21 cellular contexts compared by ENCODE assay signal in the genomic region with DNA sequence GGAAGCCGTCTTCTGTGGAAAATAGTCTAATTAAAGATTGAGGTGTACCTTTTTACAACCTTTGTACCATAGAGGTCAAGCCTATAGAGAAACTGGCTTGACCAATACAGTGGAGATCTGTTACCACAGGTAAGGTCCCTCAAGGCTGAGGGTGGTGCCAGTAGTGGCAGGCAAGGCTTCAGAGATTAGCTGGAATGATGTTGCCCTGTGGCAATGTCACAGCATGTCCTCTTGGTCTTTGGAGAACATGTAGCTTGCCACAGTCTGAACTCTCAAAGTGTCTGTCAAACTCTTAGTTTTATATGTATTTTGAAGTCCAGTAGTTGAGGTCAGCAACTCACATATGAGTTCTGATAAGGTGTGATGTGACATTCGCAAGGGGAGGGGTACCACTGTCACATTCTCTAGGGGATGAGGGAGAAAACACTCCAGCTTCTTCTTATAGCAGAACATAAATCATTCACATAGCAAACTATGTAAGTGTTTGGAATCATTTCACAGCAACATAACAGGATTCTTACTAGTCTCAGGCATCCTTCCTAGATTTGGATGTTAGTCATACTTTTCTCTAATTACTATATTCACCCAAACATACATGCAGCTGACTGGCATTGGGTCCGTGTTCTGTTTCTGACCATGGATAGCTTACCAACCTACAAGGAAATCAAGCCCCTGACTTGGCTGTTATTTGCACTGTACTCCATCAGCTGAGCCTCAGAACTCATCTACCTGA.
"Had no signal": no experiment of that assay in that cellular context is flagged by ENCODE, and none has a peak within 500 bp of the region (broad histone marks: within the 10 kb centered on the region; RNA-seq: fewer than 3 reads in every experiment).

No MANE protein-coding gene starts in this region.

- H3K4me1 ChIP-seq: adrenal gland, breast epithelium had no signal

- H3K9me3 ChIP-seq: adrenal gland, breast epithelium, mucosa of descending colon, tibial nerve had no signal

- H3K9me3 Mint-ChIP-seq: activated CD4-positive, alpha-beta T cell treated with anti-CD3 and anti-CD28 coated beads, Interleukin-2, amount 10 ng/mL, durations not matched to agents 7 days and 5 days; activated naive CD4-positive, alpha-beta T cell treated with anti-CD3 and anti-CD28 coated beads, Interleukin-2, amount 10 ng/mL, durations not matched to agents 7 days and 5 days; activated T-cell treated with anti-CD3 and anti-CD28 coated beads, Interleukin-2, amount 50 U/mL, for 24 hours; activated T-helper 2 cell treated with anti-CD3 and anti-CD28 coated beads, Interferon-gamma antibody, Interleukin-2, Interleukin-4, amounts not matched to agents 10 μg/mL and 5 μg/mL and 100 μg/mL, durations not matched to agents 14 hours and 24 hours and 36 hours; neural progenitor cell; stimulated activated naive CD8-positive, alpha-beta T cell treated with anti-CD3 and anti-CD28 coated beads, Interleukin-15, Interleukin-2, amounts not matched to agents 100 ng/mL and 50 ng/mL, for 24 hours had no signal

- H3K4me3 ChIP-seq: adrenal gland, breast epithelium, mucosa of descending colon, neural progenitor cell, tibial nerve had no signal

- H3K27me3 ChIP-seq: adrenal gland, breast epithelium, neural progenitor cell, tibial nerve had no signal

- H3K4me2 ChIP-seq: neural progenitor cell had no signal

- H3K27me3 Mint-ChIP-seq: activated CD4-positive, alpha-beta T cell treated with anti-CD3 and anti-CD28 coated beads, Interleukin-2, amount 10 ng/mL, durations not matched to agents 7 days and 5 days; activated naive CD4-positive, alpha-beta T cell treated with anti-CD3 and anti-CD28 coated beads, Interleukin-2, amount 10 ng/mL, durations not matched to agents 7 days and 5 days; activated T-cell treated with anti-CD3 and anti-CD28 coated beads, Interleukin-2, amount 50 U/mL, for 24 hours; naive thymus-derived CD4-positive, alpha-beta T cell; progenitor cell of endocrine pancreas; stimulated activated naive CD8-positive, alpha-beta T cell treated with anti-CD3 and anti-CD28 coated beads, Interleukin-15, Interleukin-2, amounts not matched to agents 100 ng/mL and 50 ng/mL, for 24 hours had no signal

- H3K27ac ChIP-seq: adrenal gland, breast epithelium, neural progenitor cell, tibial nerve had no signal

- H3K36me3 ChIP-seq: adrenal gland, breast epithelium, neural progenitor cell, tibial nerve had no signal

- H3K4me1 Mint-ChIP-seq: activated CD4-positive, alpha-beta T cell treated with anti-CD3 and anti-CD28 coated beads, Interleukin-2, amount 10 ng/mL, durations not matched to agents 7 days and 5 days had no signal

- DNase-seq: activated CD4-positive, alpha-beta T cell treated with anti-CD3 and anti-CD28 coated beads, Interleukin-2, amount 10 ng/mL, durations not matched to agents 7 days and 5 days; activated CD8-positive, alpha-beta T cell treated with anti-CD3 and anti-CD28 coated beads, Interleukin-2, amount 10 ng/mL, durations not matched to agents 7 days and 5 days; activated naive CD4-positive, alpha-beta T cell treated with anti-CD3 and anti-CD28 coated beads, Interleukin-2, amount 10 ng/mL, durations not matched to agents 7 days and 5 days; activated T-cell treated with anti-CD3 and anti-CD28 coated beads, Interleukin-2, amount 50 U/mL, for 24 hours; adrenal gland; cerebellar nuclear complex; effector CD4-positive, alpha-beta T cell; mesenchymal stem cell; mucosa of descending colon; naive thymus-derived CD4-positive, alpha-beta T cell; right cardiac atrium; T-helper 9 cell had no signal

- H3K27ac Mint-ChIP-seq: activated CD4-positive, alpha-beta T cell treated with anti-CD3 and anti-CD28 coated beads, Interleukin-2, amount 10 ng/mL, durations not matched to agents 7 days and 5 days; activated CD8-positive, alpha-beta T cell treated with anti-CD3 and anti-CD28 coated beads, Interleukin-2, amount 10 ng/mL, durations not matched to agents 7 days and 5 days; activated naive CD4-positive, alpha-beta T cell treated with anti-CD3 and anti-CD28 coated beads, Interleukin-2, amount 10 ng/mL, durations not matched to agents 7 days and 5 days; activated T-cell treated with anti-CD3 and anti-CD28 coated beads, Interleukin-2, amount 50 U/mL, for 24 hours; activated T-helper 2 cell treated with anti-CD3 and anti-CD28 coated beads, Interferon-gamma antibody, Interleukin-2, Interleukin-4, amounts not matched to agents 10 μg/mL and 5 μg/mL and 100 μg/mL, durations not matched to agents 14 hours and 24 hours and 36 hours; naive thymus-derived CD4-positive, alpha-beta T cell; neural progenitor cell; progenitor cell of endocrine pancreas; stimulated activated naive CD8-positive, alpha-beta T cell treated with anti-CD3 and anti-CD28 coated beads, Interleukin-15, Interleukin-2, amounts not matched to agents 100 ng/mL and 50 ng/mL, for 24 hours had no signal

- FAIRE-seq: astrocyte, urothelium cell line had no signal

- H3K36me3 Mint-ChIP-seq: activated naive CD4-positive, alpha-beta T cell treated with anti-CD3 and anti-CD28 coated beads, Interleukin-2, amount 10 ng/mL, durations not matched to agents 7 days and 5 days; naive thymus-derived CD4-positive, alpha-beta T cell; neural progenitor cell had no signal

- H3K9ac ChIP-seq: neural progenitor cell had no signal

- H3K4me3 Mint-ChIP-seq: activated CD4-positive, alpha-beta T cell treated with anti-CD3 and anti-CD28 coated beads, Interleukin-2, amount 10 ng/mL, durations not matched to agents 7 days and 5 days; activated CD8-positive, alpha-beta T cell treated with anti-CD3 and anti-CD28 coated beads, Interleukin-2, amount 10 ng/mL, durations not matched to agents 7 days and 5 days; activated naive CD4-positive, alpha-beta T cell treated with anti-CD3 and anti-CD28 coated beads, Interleukin-2, amount 10 ng/mL, durations not matched to agents 7 days and 5 days; activated T-cell treated with anti-CD3 and anti-CD28 coated beads, Interleukin-2, amount 50 U/mL, for 24 hours; naive thymus-derived CD4-positive, alpha-beta T cell; neural progenitor cell; stimulated activated naive CD8-positive, alpha-beta T cell treated with anti-CD3 and anti-CD28 coated beads, Interleukin-15, Interleukin-2, amounts not matched to agents 100 ng/mL and 50 ng/mL, for 24 hours had no signal

- ATAC-seq: activated CD4-positive, CD25-positive, alpha-beta regulatory T cell treated with anti-CD3 and anti-CD28 coated beads, Interleukin-2, amount 50 U/mL, for 24 hours; activated CD8-positive, alpha-beta T cell treated with anti-CD3 and anti-CD28 coated beads, Interleukin-2, amount 10 ng/mL, durations not matched to agents 7 days and 5 days; mucosa of descending colon; naive thymus-derived CD4-positive, alpha-beta T cell; right cardiac atrium had no signal
